In genomic region chr2:126117886-126118285, GRCh38 we compare ENCODE assay signal across 5 cellular contexts.
"Had no signal": no experiment of that assay in that cellular context is flagged by ENCODE, and none has a peak within 500 bp of the region (broad histone marks: within the 10 kb centered on the region; RNA-seq: fewer than 3 reads in every experiment).

No MANE protein-coding gene starts in this region.

- FAIRE-seq: HTR-8/SVneo, K562 had no signal

- DNase-seq: IMR-90, KBM-7 had no signal

- H3K4me3 ChIP-seq: K562 had no signal

- ATAC-seq: K562 had no signal

- H3K27ac ChIP-seq: HL-60 had no signal
